Comparison of ENCODE assay signal across 12 cellular contexts in the genomic region with DNA sequence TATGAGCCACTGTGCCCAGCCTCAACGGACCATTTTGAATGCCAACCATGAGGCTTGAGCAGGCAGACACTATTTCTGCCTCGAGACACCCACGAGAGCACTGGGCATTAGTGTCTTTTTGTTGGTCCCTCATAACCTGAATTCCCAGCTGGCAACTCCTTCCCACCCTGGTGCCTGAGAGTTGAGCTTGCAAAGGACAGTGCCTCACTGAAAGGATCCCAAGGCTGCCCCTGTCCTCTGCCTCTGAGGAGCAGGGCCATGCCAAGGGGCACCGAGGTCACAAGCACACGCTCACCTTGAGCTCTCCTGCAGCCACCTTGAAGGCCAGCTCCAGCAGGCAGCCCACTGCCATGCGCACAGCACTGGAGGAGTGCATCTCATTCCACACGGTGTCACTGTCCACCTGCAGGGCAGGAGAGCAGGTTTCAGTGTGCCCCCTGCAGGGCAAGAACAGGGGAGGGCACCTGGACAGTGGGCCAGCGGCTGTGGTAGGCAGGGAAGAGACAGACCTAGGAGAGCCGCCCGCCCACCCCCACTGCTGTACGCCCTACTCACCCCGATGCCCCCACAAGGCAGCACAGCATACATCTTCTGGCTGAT. TPM values are rescaled to one million over a fixed set of nuclear protein-coding genes. Genes with fewer than 3 reads are reported as not detected.
DNase-seq lines count a peak whose midpoint lies in the region; ATAC-seq and TF ChIP-seq lines count a peak whose summit lies in the region.
"Had no signal": no experiment of that assay in that cellular context is flagged by ENCODE, and none has a peak within 500 bp of the region (broad histone marks: within the 10 kb centered on the region; RNA-seq: fewer than 3 reads in every experiment).

No MANE protein-coding gene starts in this region.

- H3K4me1 Mint-ChIP-seq in nephron progenitor cell, result peaks cover 52% of the 10 kb centered on the region

- H3K27ac Mint-ChIP-seq in nephron progenitor cell, result no peak overlapping the region
- H3K27ac Mint-ChIP-seq: activated naive CD8-positive, alpha-beta T cell treated with anti-CD3 and anti-CD28 coated beads, Interleukin-2, amount 50 U/mL, for 24 hours had no signal

- H3K27ac ChIP-seq in heart left ventricle (no peak overlapping the region), ascending aorta (no peak overlapping the region)
- H3K27ac ChIP-seq: thoracic aorta had no signal

- H3K36me3 Mint-ChIP-seq in nephron progenitor cell (ENCODE audit: low read depth), result peaks cover 41% of the 10 kb centered on the region

- no peaks in the 10 kb centered on the region for H3K27me3 Mint-ChIP-seq in nephron progenitor cell (ENCODE audit: low read depth, poor library complexity)
- H3K27me3 Mint-ChIP-seq: activated naive CD8-positive, alpha-beta T cell treated with anti-CD3 and anti-CD28 coated beads, Interleukin-2, amount 50 U/mL, for 24 hours had no signal

- H3K4me1 ChIP-seq in heart left ventricle, result peaks cover 0 to 10% (median 0%) of the 10 kb centered on the region in 12 donors
- no peaks in the 10 kb centered on the region for H3K4me1 ChIP-seq in ascending aorta

- H3K27me3 ChIP-seq in heart left ventricle (no peaks in the 10 kb centered on the region), ascending aorta (no peaks in the 10 kb centered on the region)
- H3K27me3 ChIP-seq: gastroesophageal sphincter had no signal

- H3K4me3 ChIP-seq in AG09309 (ENCODE audit: control insufficient read depth, low read depth, low read length), result no peak overlapping the region
- H3K4me3 ChIP-seq in heart left ventricle, result no peak overlapping the region
- H3K4me3 ChIP-seq in ascending aorta, result no peak overlapping the region
- H3K4me3 ChIP-seq: gastroesophageal sphincter, thoracic aorta had no signal

- no peak for TF ChIP-seq POLR2A in heart left ventricle (IDR thresholded peaks at IDR 0.05)

- DNase-seq in AG09309 (ENCODE audit: low read depth) (no peak), GM20000 (ENCODE audit: low spot score) (no peak), SHP77 treated with DMSO at 0.1 percent for 48 hours (lab: John Stamatoyannopoulos, UW) (peak; percentile 46), heart left ventricle (no peak), T1000 (lab: John Stamatoyannopoulos, UW) (no peak), nephron progenitor cell (no peak), ascending aorta (ENCODE audit: low spot score in 2 of 2) (no peak)
- DNase-seq in stimulated activated naive CD4-positive, alpha-beta T cell treated with Interleukin-2 at 50 U/mL for 16 hours (lab: John Stamatoyannopoulos, UW), result no peak
- DNase-seq: NCI-H187 had no signal

- H3K36me3 ChIP-seq in heart left ventricle (peaks cover 0 to 100% (median 88%) of the 10 kb centered on the region in 9 donors), ascending aorta (peaks cover 84 to 96% of the 10 kb centered on the region in 2 donors)

- WGBS in heart left ventricle, 4 donors, result 77 to 87% (median 83%) methylated on average over 8 to 12 of the region's 12 CpGs

- peak in 2 of 4 donors; percentile 10 to 38 for ATAC-seq in heart left ventricle
- ATAC-seq: activated naive CD8-positive, alpha-beta T cell treated with anti-CD3 and anti-CD28 coated beads, Interleukin-2, amount 50 U/mL, for 24 hours; gastroesophageal sphincter had no signal

- no peaks in the 10 kb centered on the region for H3K9me3 Mint-ChIP-seq in nephron progenitor cell
- H3K9me3 Mint-ChIP-seq: activated naive CD8-positive, alpha-beta T cell treated with anti-CD3 and anti-CD28 coated beads, Interleukin-2, amount 50 U/mL, for 24 hours had no signal

- peak; percentile 29 for TF ChIP-seq CTCF in AG09309 (IDR thresholded peaks at IDR 0.05; ENCODE audit: control insufficient read depth, insufficient read depth, low read depth, low read length, missing control alignments)
- TF ChIP-seq CTCF in GM20000 (IDR thresholded peaks at IDR 0.05; ENCODE audit: extremely low read depth, missing control alignments), result peak; percentile 23
- TF ChIP-seq CTCF in heart left ventricle (IDR thresholded peaks at IDR 0.05), result peak in 7 of 12 donors; percentile 19 to 38 (median 24)
- TF ChIP-seq CTCF in nephron progenitor cell (IDR thresholded peaks at IDR 0.05), result no peak
- no peak for TF ChIP-seq CTCF in ascending aorta (IDR thresholded peaks at IDR 0.05)

- H3K9me3 ChIP-seq in heart left ventricle, result no peaks in the 10 kb centered on the region
- no peaks in the 10 kb centered on the region for H3K9me3 ChIP-seq in ascending aorta
- H3K9me3 ChIP-seq: gastroesophageal sphincter, thoracic aorta had no signal

- no peak overlapping the region for H3K4me3 Mint-ChIP-seq in nephron progenitor cell
- H3K4me3 Mint-ChIP-seq: activated naive CD8-positive, alpha-beta T cell treated with anti-CD3 and anti-CD28 coated beads, Interleukin-2, amount 50 U/mL, for 24 hours had no signal

- intact Hi-C loops in heart left ventricle (cut with DNase I) (loop anchor here in 1 of 10 donors (5.0 kb wide), 1 partner anchor 34 kb away; no protein-coding TSS in a partner anchor), ascending aorta (cut with DNase I) (no loop called here)

RNA-seq across cellular contexts. Expression of a gene that starts 12.8 kb away (rescaled TPM):
- 10 to 100 TPM; 28.5 to 46.5 (median 36.6) TPM for total RNA-seq in heart left ventricle
- polyA plus RNA-seq in heart left ventricle, result 10 to 100 TPM; 52.4 to 75.1 TPM
- 111 TPM for total RNA-seq in ascending aorta

RNA-seq across cellular contexts. Expression of a gene that starts 16.9 kb away (rescaled TPM):
- total RNA-seq in heart left ventricle, result 10 to 100 TPM; 38.4 to 55.6 (median 44.1) TPM
- 10 to 100 TPM; 30.8 to 41.2 TPM for polyA plus RNA-seq in heart left ventricle
- total RNA-seq in ascending aorta, result 12.5 TPM

RNA-seq across cellular contexts. Expression of a gene that starts 40.1 kb away (rescaled TPM):
- 100 to 1,000 TPM in 2 of 9 donors, 10 to 100 TPM in 7; 54.6 to 283 (median 70.1) TPM for total RNA-seq in heart left ventricle
- 10 to 100 TPM; 64.2 to 91.0 TPM for polyA plus RNA-seq in heart left ventricle
- 189 TPM for total RNA-seq in ascending aorta

RNA-seq across cellular contexts. Expression of a gene that starts 58.4 kb away (rescaled TPM):
- total RNA-seq in heart left ventricle (1 to 10 TPM in 4 of 9 donors, under 1 TPM in 5; 0.47 to 5.8 (median 0.84) TPM), ascending aorta (not detected)
- polyA plus RNA-seq in heart left ventricle, result under 1 TPM; 0.34 to 0.42 TPM

Comparison
In these comparisons a context has a peak if more than half of its experiments do, and no peak if none do; other contexts are left out.
1. CTCF ChIP-seq: peak in AG09309 (single experiment), GM20000 (single experiment) and heart left ventricle (7 of 12); none in nephron progenitor cell (single experiment) and ascending aorta (0 of 3).